ENCODE assay signal across 21 cellular contexts in genomic region chr20:36824142-36824940, GRCh38. TPM values are rescaled to one million over a fixed set of nuclear protein-coding genes. Genes with fewer than 3 reads are reported as not detected.
DNase-seq lines count a peak whose midpoint lies in the region; ATAC-seq and TF ChIP-seq lines count a peak whose summit lies in the region.
"Had no signal": no experiment of that assay in that cellular context is flagged by ENCODE, and none has a peak within 500 bp of the region (broad histone marks: within the 10 kb centered on the region; RNA-seq: fewer than 3 reads in every experiment).

No MANE protein-coding gene starts in this region.

- H3K4me1 Mint-ChIP-seq in natural killer cell: no peaks in the 10 kb centered on the region

- peak overlapping the region in 3 of 5 donors; percentile 39 to 80 (median 70) for H3K27ac ChIP-seq in stomach
- H3K27ac ChIP-seq: right lobe of liver, WERI-Rb-1 had no signal

- H3K27me3 Mint-ChIP-seq in natural killer cell (ENCODE audit: low read depth in 2 of 2): no peaks in the 10 kb centered on the region
- H3K27me3 Mint-ChIP-seq: activated CD8-positive, alpha-beta T cell treated with anti-CD3 and anti-CD28 coated beads for 36 hours; IgD-negative memory B cell had no signal

- TF ChIP-seq CTCF in astrocyte of the spinal cord (IDR thresholded peaks at IDR 0.05; ENCODE audit: low read depth, low read length) (no peak), kidney epithelial cell (IDR thresholded peaks at IDR 0.05; ENCODE audit: insufficient read depth, low read length, poor library complexity, severe bottlenecking) (no peak), stomach (IDR thresholded peaks at IDR 0.05) (no peak), natural killer cell (IDR thresholded peaks at IDR 0.05) (no peak)

- H3K36me3 ChIP-seq in kidney epithelial cell (ENCODE audit: control insufficient read depth, insufficient read depth, low read length) (peaks cover 3% of the 10 kb centered on the region), stomach (peaks cover 15 to 42% (median 30%) of the 10 kb centered on the region in 4 donors)
- H3K36me3 ChIP-seq: right lobe of liver had no signal

- ATAC-seq in natural killer cell (no peak), HG02938 (IDR thresholded peaks at IDR 0.05; ENCODE audit: unreplicated experiment) (no peak)
- ATAC-seq: activated CD8-positive, alpha-beta T cell treated with anti-CD3 and anti-CD28 coated beads for 36 hours; CD8-positive, alpha-beta T cell; right lobe of liver; stimulated activated naive CD8-positive, alpha-beta T cell treated with anti-CD3 and anti-CD28 coated beads, Interleukin-15, Interleukin-2, amounts not matched to agents 100 U/mL and 50 U/mL, for 24 hours had no signal

- no peaks in the 10 kb centered on the region for H3K27me3 ChIP-seq in kidney epithelial cell (ENCODE audit: control insufficient read depth, insufficient read depth, low read length)
- H3K27me3 ChIP-seq in stomach: no peaks in the 10 kb centered on the region
- H3K27me3 ChIP-seq: right lobe of liver had no signal

- H3K27ac Mint-ChIP-seq in natural killer cell: no peak overlapping the region
- H3K27ac Mint-ChIP-seq: activated CD8-positive, alpha-beta T cell treated with anti-CD3 and anti-CD28 coated beads for 36 hours; CD8-positive, alpha-beta T cell had no signal

- H3K4me3 ChIP-seq in astrocyte of the spinal cord (ENCODE audit: low read depth, low read length): no peak overlapping the region
- H3K4me3 ChIP-seq in kidney epithelial cell (ENCODE audit: low read depth, low read length): no peak overlapping the region
- no peak overlapping the region for H3K4me3 ChIP-seq in stomach
- H3K4me3 ChIP-seq: right lobe of liver had no signal

- 88 to 90% (median 90%) methylated on average over 8 of the region's 8 CpGs for WGBS in stomach, 5 donors

- TF ChIP-seq EP300 in stomach (IDR thresholded peaks at IDR 0.05): no peak

- in situ Hi-C loops in astrocyte of the spinal cord (cut with HindIII; ENCODE audit: low sequenced_read_pairs): no loop called here

- H3K4me1 ChIP-seq in stomach: peaks cover 16 to 86% (median 58%) of the 10 kb centered on the region in 4 donors
- H3K4me1 ChIP-seq: right lobe of liver had no signal

- no peaks in the 10 kb centered on the region for H3K9me3 ChIP-seq in stomach
- H3K9me3 ChIP-seq: right lobe of liver had no signal

- no peaks in the 10 kb centered on the region for H3K36me3 Mint-ChIP-seq in natural killer cell
- H3K36me3 Mint-ChIP-seq: CD8-positive, alpha-beta T cell had no signal

- intact Hi-C loops in stomach (cut with DNase I; ENCODE audit: low total_unique reads): no loop called here
- intact Hi-C loops in natural killer cell (cut with micrococcal nuclease): no loop called here

- peak; percentile 24 for DNase-seq in M059J (ENCODE audit: low read depth)
- DNase-seq in astrocyte of the spinal cord (ENCODE audit: low read depth, low spot score): peak; percentile 47
- peak; percentile 81 for DNase-seq in kidney epithelial cell (ENCODE audit: low read depth)
- DNase-seq in stomach: no peak
- no peak for DNase-seq in natural killer cell
- DNase-seq in activated CD4-positive, alpha-beta T cell treated with anti-CD3 and anti-CD28 coated beads for 4 hours: no peak
- DNase-seq in stimulated activated CD4-positive, alpha-beta T cell treated with anti-CD3 and anti-CD28 coated beads, Interleukin-2, amount 100 ng/mL, for 48 hours: no peak
- DNase-seq: activated CD8-positive, alpha-beta T cell treated with anti-CD3 and anti-CD28 coated beads for 36 hours; CD8-positive, alpha-beta T cell; cerebellar nuclear complex; foreskin fibroblast; GOT3; left colon; NCI-H1930; occipital lobe; right lobe of liver; Right ventricle myocardium superior; stimulated activated naive CD8-positive, alpha-beta T cell treated with anti-CD3 and anti-CD28 coated beads, Interleukin-15, Interleukin-2, amounts not matched to agents 100 U/mL and 50 U/mL, for 24 hours; WERI-Rb-1 had no signal

- H3K4me3 Mint-ChIP-seq in natural killer cell: no peak overlapping the region
- H3K4me3 Mint-ChIP-seq: activated CD8-positive, alpha-beta T cell treated with anti-CD3 and anti-CD28 coated beads for 36 hours; CD8-positive, alpha-beta T cell; IgD-negative memory B cell had no signal

- no peaks in the 10 kb centered on the region for H3K9me3 Mint-ChIP-seq in natural killer cell
- H3K9me3 Mint-ChIP-seq: activated CD8-positive, alpha-beta T cell treated with anti-CD3 and anti-CD28 coated beads for 36 hours; CD8-positive, alpha-beta T cell; IgD-negative memory B cell had no signal

- TF ChIP-seq POLR2A in stomach (IDR thresholded peaks at IDR 0.05): no peak

RNA-seq across cellular contexts. Expression of gene DSN1, which starts 50.8 kb away (rescaled TPM):
- 73.1 and 84.9 TPM in 2 replicates for total RNA-seq in M059J (2014; rRNA removed; shearing (Covaris generic))
- total RNA-seq in kidney epithelial cell (8.4 and 9.5 TPM in 2 replicates), stomach (10 to 100 TPM in 2 of 5 donors, 1 to 10 TPM in 3; 1.3 to 18.9 (median 7.2) TPM), natural killer cell (10 to 100 TPM; 15.8 to 19.1 (median 15.8) TPM)
- polyA plus RNA-seq in stomach: 10 to 100 TPM in 1 of 3 donors, 1 to 10 TPM in 2; 8.0 to 11.8 (median 8.1) TPM

RNA-seq across cellular contexts. Expression of gene TLDC2, which starts 51.6 kb away (rescaled TPM):
- total RNA-seq in M059J (2014; rRNA removed; shearing (Covaris generic)): not detected in 2 replicates
- total RNA-seq in kidney epithelial cell: 0.14 and 0.25 TPM in 2 replicates
- total RNA-seq in stomach: 10 to 100 TPM in 1 of 5 donors, 1 to 10 TPM in 2, not detected in 2; 1.5 to 15.1 (median 4.8) TPM
- polyA plus RNA-seq in stomach: under 1 TPM; 0.13 to 0.62 (median 0.46) TPM
- 1 to 10 TPM in 1 of 3 donors, not detected in 2; 1.4 TPM for total RNA-seq in natural killer cell
- total RNA-seq: activated CD8-positive, alpha-beta T cell treated with anti-CD3 and anti-CD28 coated beads for 36 hours; CD8-positive, alpha-beta T cell; Right ventricle myocardium superior had no signal
- polyA plus RNA-seq: IgD-negative memory B cell had no signal

Comparison
In these comparisons a context has a peak if more than half of its experiments do, and no peak if none do; other contexts are left out.
1. DNase-seq: peak in M059J (single experiment), astrocyte of the spinal cord (single experiment) and kidney epithelial cell (single experiment); none in stomach (single experiment), natural killer cell (single experiment), activated CD4-positive, alpha-beta T cell treated with anti-CD3 and anti-CD28 coated beads for 4 hours (0 of 2) and stimulated activated CD4-positive, alpha-beta T cell treated with anti-CD3 and anti-CD28 coated beads, Interleukin-2, amount 100 ng/mL, for 48 hours (0 of 2).